In genomic region chr3:124997303-124998246, GRCh38 we compare ENCODE assay signal across 23 cellular contexts. TPM values are rescaled to one million over a fixed set of nuclear protein-coding genes. Genes with fewer than 3 reads are reported as not detected.
DNase-seq lines count a peak whose midpoint lies in the region; ATAC-seq, FAIRE-seq and TF ChIP-seq lines count a peak whose summit lies in the region.
"Had no signal": no experiment of that assay in that cellular context is flagged by ENCODE, and none has a peak within 500 bp of the region (broad histone marks: within the 10 kb centered on the region; RNA-seq: fewer than 3 reads in every experiment).

No MANE protein-coding gene starts in this region.

- no peak overlapping the region for H3K4me2 ChIP-seq in MM.1S (ENCODE audit: low read depth, low read length)

- no peaks in the 10 kb centered on the region for H3K9me3 Mint-ChIP-seq in activated CD8-positive, alpha-beta T cell treated with anti-CD3 and anti-CD28 coated beads, Interleukin-2, amount 10 ng/mL, durations not matched to agents 7 days and 5 days (ENCODE audit: insufficient read depth)
- no peaks in the 10 kb centered on the region for H3K9me3 Mint-ChIP-seq in activated CD8-positive, alpha-beta T cell treated with anti-CD3 and anti-CD28 coated beads for 36 hours
- H3K9me3 Mint-ChIP-seq in effector memory CD8-positive, alpha-beta T cell: no peaks in the 10 kb centered on the region
- H3K9me3 Mint-ChIP-seq: activated CD4-positive, alpha-beta T cell treated with anti-CD3 and anti-CD28 coated beads, Interleukin-2, amount 10 ng/mL, durations not matched to agents 24 days and 14 days; activated naive CD4-positive, alpha-beta T cell treated with anti-CD3 and anti-CD28 coated beads, Interleukin-2, amount 10 ng/mL, durations not matched to agents 7 days and 5 days; HFFc6 had no signal

- TF ChIP-seq EP300 in sigmoid colon (IDR thresholded peaks at IDR 0.05): no peak

- peaks cover 24% of the 10 kb centered on the region for H3K4me1 Mint-ChIP-seq in activated CD8-positive, alpha-beta T cell treated with anti-CD3 and anti-CD28 coated beads, Interleukin-2, amount 10 ng/mL, durations not matched to agents 7 days and 5 days (ENCODE audit: low read depth)
- H3K4me1 Mint-ChIP-seq in activated CD8-positive, alpha-beta T cell treated with anti-CD3 and anti-CD28 coated beads for 36 hours (ENCODE audit: low read depth): peaks cover 10% of the 10 kb centered on the region
- H3K4me1 Mint-ChIP-seq in effector memory CD8-positive, alpha-beta T cell (ENCODE audit: low read depth in 2 of 2): peaks cover 4 to 8% of the 10 kb centered on the region in 2 donors

- H3K36me3 Mint-ChIP-seq in activated CD8-positive, alpha-beta T cell treated with anti-CD3 and anti-CD28 coated beads, Interleukin-2, amount 10 ng/mL, durations not matched to agents 7 days and 5 days (ENCODE audit: low read depth): peaks cover 80% of the 10 kb centered on the region
- peaks cover 42% of the 10 kb centered on the region for H3K36me3 Mint-ChIP-seq in activated CD8-positive, alpha-beta T cell treated with anti-CD3 and anti-CD28 coated beads for 36 hours (ENCODE audit: low read depth)
- peaks cover 66% of the 10 kb centered on the region for H3K36me3 Mint-ChIP-seq in effector memory CD8-positive, alpha-beta T cell (ENCODE audit: insufficient read depth)

- no peak for TF ChIP-seq POLR2A in sigmoid colon (IDR thresholded peaks at IDR 0.05)
- no peak for TF ChIP-seq POLR2A in GM12892 (IDR thresholded peaks at IDR 0.05; ENCODE audit: low read depth, low read length)

- no peaks in the 10 kb centered on the region for H3K9me3 ChIP-seq in sigmoid colon
- no peaks in the 10 kb centered on the region for H3K9me3 ChIP-seq in MM.1S (replicated peaks; ENCODE audit: insufficient read depth, low read length)
- H3K9me3 ChIP-seq: thoracic aorta had no signal

- H3K27me3 ChIP-seq in sigmoid colon (no peaks in the 10 kb centered on the region), MM.1S (replicated peaks; ENCODE audit: insufficient read depth, low read length) (no peaks in the 10 kb centered on the region)

- POLR2A ChIA-PET in activated CD8-positive, alpha-beta T cell treated with anti-CD3 and anti-CD28 coated beads, Interleukin-2, amount 10 ng/mL, durations not matched to agents 7 days and 5 days (lab: Charles Lee): interaction anchor here (0.5 kb wide), 1 partner anchor 103 kb away, joined by 3 read pairs; no protein-coding TSS in a partner anchor
- POLR2A ChIA-PET in activated CD8-positive, alpha-beta T cell treated with anti-CD3 and anti-CD28 coated beads for 36 hours (lab: Charles Lee): no interaction called here

- H3K9me2 ChIP-seq in MM.1S (replicated peaks; ENCODE audit: insufficient read depth, low read length): no peaks in the 10 kb centered on the region

- 0 out of 2 replicates have a peak, but pooled peaks cover 5% of the 10 kb centered on the region for H3F3A ChIP-seq in MM.1S (ENCODE audit: insufficient read depth, low read length)

- H3K9ac ChIP-seq in MM.1S (ENCODE audit: low read length): no peak overlapping the region

- H3K36me3 ChIP-seq in sigmoid colon: peaks cover 0 to 30% (median 7%) of the 10 kb centered on the region in 4 donors
- H3K36me3 ChIP-seq in MM.1S (replicated peaks; ENCODE audit: insufficient read depth, low read length): no peaks in the 10 kb centered on the region

- no peak for DNase-seq in activated CD8-positive, alpha-beta T cell treated with anti-CD3 and anti-CD28 coated beads, Interleukin-2, amount 10 ng/mL, durations not matched to agents 7 days and 5 days
- DNase-seq in activated CD8-positive, alpha-beta T cell treated with anti-CD3 and anti-CD28 coated beads for 36 hours: no peak
- DNase-seq in NCI-H524 treated with DMSO at 0.1 percent for 48 hours (lab: John Stamatoyannopoulos, UW) (peak; percentile 98), sigmoid colon (no peak), MM.1S (no peak), GM12892 (ENCODE audit: insufficient read length) (no peak)
- DNase-seq in effector memory CD8-positive, alpha-beta T cell: no peak
- DNase-seq: activated CD4-positive, alpha-beta T cell treated with anti-CD3 and anti-CD28 coated beads, Interleukin-2, amount 10 ng/mL, durations not matched to agents 24 days and 14 days; activated naive CD4-positive, alpha-beta T cell treated with anti-CD3 and anti-CD28 coated beads, Interleukin-2, amount 10 ng/mL, durations not matched to agents 7 days and 5 days; cortex of kidney; DMS53; HFFc6; NCI-H1417 treated with DMSO at 0.1 percent for 48 hours; small intestine had no signal

- CTCF ChIA-PET in activated CD8-positive, alpha-beta T cell treated with anti-CD3 and anti-CD28 coated beads, Interleukin-2, amount 10 ng/mL, durations not matched to agents 7 days and 5 days (lab: Charles Lee): no interaction called here
- CTCF ChIA-PET in activated CD8-positive, alpha-beta T cell treated with anti-CD3 and anti-CD28 coated beads for 36 hours (lab: Charles Lee): no interaction called here

- no peak overlapping the region for H2AFZ ChIP-seq in MM.1S (ENCODE audit: low read length)

- H3K79me2 ChIP-seq in MM.1S (ENCODE audit: low read length): no peaks in the 10 kb centered on the region

- no peaks in the 10 kb centered on the region for H3K27me3 Mint-ChIP-seq in activated CD8-positive, alpha-beta T cell treated with anti-CD3 and anti-CD28 coated beads, Interleukin-2, amount 10 ng/mL, durations not matched to agents 7 days and 5 days (ENCODE audit: low read depth)
- H3K27me3 Mint-ChIP-seq in activated CD8-positive, alpha-beta T cell treated with anti-CD3 and anti-CD28 coated beads for 36 hours: no peaks in the 10 kb centered on the region
- H3K27me3 Mint-ChIP-seq in effector memory CD8-positive, alpha-beta T cell: no peaks in the 10 kb centered on the region
- H3K27me3 Mint-ChIP-seq: activated CD4-positive, alpha-beta T cell treated with anti-CD3 and anti-CD28 coated beads, Interleukin-2, amount 10 ng/mL, durations not matched to agents 24 days and 14 days; activated naive CD4-positive, alpha-beta T cell treated with anti-CD3 and anti-CD28 coated beads, Interleukin-2, amount 10 ng/mL, durations not matched to agents 7 days and 5 days had no signal

- peak overlapping the region in 1 of 4 donors; percentile 14 for H3K4me3 ChIP-seq in sigmoid colon
- no peak overlapping the region for H3K4me3 ChIP-seq in MM.1S (ENCODE audit: low read length)
- H3K4me3 ChIP-seq: lung, thoracic aorta had no signal

- 91 to 93% methylated on average over 21 of the region's 21 CpGs for WGBS in sigmoid colon, 2 donors

- H4K20me1 ChIP-seq in MM.1S (ENCODE audit: insufficient read depth, low read length): no peaks in the 10 kb centered on the region

- peak overlapping the region; percentile 56 for H3K27ac Mint-ChIP-seq in activated CD8-positive, alpha-beta T cell treated with anti-CD3 and anti-CD28 coated beads, Interleukin-2, amount 10 ng/mL, durations not matched to agents 7 days and 5 days
- no peak overlapping the region for H3K27ac Mint-ChIP-seq in activated CD8-positive, alpha-beta T cell treated with anti-CD3 and anti-CD28 coated beads for 36 hours
- H3K27ac Mint-ChIP-seq in effector memory CD8-positive, alpha-beta T cell: peak overlapping the region; percentile 71 to 77
- H3K27ac Mint-ChIP-seq: activated CD4-positive, alpha-beta T cell treated with anti-CD3 and anti-CD28 coated beads, Interleukin-2, amount 10 ng/mL, durations not matched to agents 24 days and 14 days had no signal

- no peak for TF ChIP-seq CTCF in activated CD8-positive, alpha-beta T cell treated with anti-CD3 and anti-CD28 coated beads for 36 hours (IDR thresholded peaks at IDR 0.05)
- no peak for TF ChIP-seq CTCF in sigmoid colon (IDR thresholded peaks at IDR 0.05)
- no peak for TF ChIP-seq CTCF in MM.1S (IDR thresholded peaks at IDR 0.05; ENCODE audit: low read length)

- H3K4me1 ChIP-seq in sigmoid colon (peaks cover 0 to 88% (median 64%) of the 10 kb centered on the region in 4 donors), MM.1S (ENCODE audit: low read length) (peaks cover 5% of the 10 kb centered on the region; the same call in 1 of the 2 replicates)

- FAIRE-seq in GM12892 (lab: Jason Lieb, UNC): no peak
- FAIRE-seq: A204.1, astrocyte, frontal cortex, HTR-8/SVneo, small intestine had no signal

- H3K27ac ChIP-seq in sigmoid colon: peak overlapping the region in 3 of 4 donors; percentile 69 to 84 (median 82)
- no peak overlapping the region for H3K27ac ChIP-seq in MM.1S (ENCODE audit: low read length)
- H3K27ac ChIP-seq: C4-2B, thoracic aorta had no signal

- no peak overlapping the region for H3K4me3 Mint-ChIP-seq in activated CD8-positive, alpha-beta T cell treated with anti-CD3 and anti-CD28 coated beads, Interleukin-2, amount 10 ng/mL, durations not matched to agents 7 days and 5 days
- no peak overlapping the region for H3K4me3 Mint-ChIP-seq in activated CD8-positive, alpha-beta T cell treated with anti-CD3 and anti-CD28 coated beads for 36 hours
- no peak overlapping the region for H3K4me3 Mint-ChIP-seq in effector memory CD8-positive, alpha-beta T cell
- H3K4me3 Mint-ChIP-seq: activated CD4-positive, alpha-beta T cell treated with anti-CD3 and anti-CD28 coated beads, Interleukin-2, amount 10 ng/mL, durations not matched to agents 24 days and 14 days; activated naive CD4-positive, alpha-beta T cell treated with anti-CD3 and anti-CD28 coated beads, Interleukin-2, amount 10 ng/mL, durations not matched to agents 7 days and 5 days; HFFc6 had no signal

- intact Hi-C loops in activated CD8-positive, alpha-beta T cell treated with anti-CD3 and anti-CD28 coated beads for 36 hours (cut with micrococcal nuclease): loop anchor here (5.0 kb wide), 2 partner anchors 205 to 440 kb away; no protein-coding TSS in a partner anchor
- intact Hi-C loops in sigmoid colon (cut with DNase I): loop anchor here (2.0 to 10.0 kb wide), 5 partner anchors 63 to 587 kb away; partner anchors contain the start of gene ZNF148

- no peak for ATAC-seq in activated CD8-positive, alpha-beta T cell treated with anti-CD3 and anti-CD28 coated beads, Interleukin-2, amount 10 ng/mL, durations not matched to agents 7 days and 5 days
- ATAC-seq in activated CD8-positive, alpha-beta T cell treated with anti-CD3 and anti-CD28 coated beads for 36 hours: no peak
- ATAC-seq in effector memory CD8-positive, alpha-beta T cell (replicated peaks): no peak
- no peak for ATAC-seq in HG03354 (IDR thresholded peaks at IDR 0.05; ENCODE audit: poor library complexity, severe bottlenecking, unreplicated experiment)
- ATAC-seq: Panc1 had no signal

RNA-seq across cellular contexts. Expression of gene HEG1, which starts 58.2 kb away (rescaled TPM):
- 10 to 100 TPM; 58.6 to 61.7 TPM for total RNA-seq in activated CD8-positive, alpha-beta T cell treated with anti-CD3 and anti-CD28 coated beads, Interleukin-2, amount 10 ng/mL, durations not matched to agents 7 days and 5 days
- total RNA-seq in activated CD8-positive, alpha-beta T cell treated with anti-CD3 and anti-CD28 coated beads for 36 hours: 10 to 100 TPM; 24.5 to 25.8 TPM
- 10 to 100 TPM; 24.5 to 61.6 (median 41.5) TPM for total RNA-seq in sigmoid colon
- 1 to 10 TPM in 2 of 3 donors, under 1 TPM in 1; 0.92 to 9.7 (median 1.8) TPM for polyA plus RNA-seq in sigmoid colon
- polyA plus RNA-seq in GM12892 (2012; ENCODE audit: missing spikeins): 13.3 TPM
